Comparison of ENCODE assay signal across 8 cellular contexts in the genomic region with DNA sequence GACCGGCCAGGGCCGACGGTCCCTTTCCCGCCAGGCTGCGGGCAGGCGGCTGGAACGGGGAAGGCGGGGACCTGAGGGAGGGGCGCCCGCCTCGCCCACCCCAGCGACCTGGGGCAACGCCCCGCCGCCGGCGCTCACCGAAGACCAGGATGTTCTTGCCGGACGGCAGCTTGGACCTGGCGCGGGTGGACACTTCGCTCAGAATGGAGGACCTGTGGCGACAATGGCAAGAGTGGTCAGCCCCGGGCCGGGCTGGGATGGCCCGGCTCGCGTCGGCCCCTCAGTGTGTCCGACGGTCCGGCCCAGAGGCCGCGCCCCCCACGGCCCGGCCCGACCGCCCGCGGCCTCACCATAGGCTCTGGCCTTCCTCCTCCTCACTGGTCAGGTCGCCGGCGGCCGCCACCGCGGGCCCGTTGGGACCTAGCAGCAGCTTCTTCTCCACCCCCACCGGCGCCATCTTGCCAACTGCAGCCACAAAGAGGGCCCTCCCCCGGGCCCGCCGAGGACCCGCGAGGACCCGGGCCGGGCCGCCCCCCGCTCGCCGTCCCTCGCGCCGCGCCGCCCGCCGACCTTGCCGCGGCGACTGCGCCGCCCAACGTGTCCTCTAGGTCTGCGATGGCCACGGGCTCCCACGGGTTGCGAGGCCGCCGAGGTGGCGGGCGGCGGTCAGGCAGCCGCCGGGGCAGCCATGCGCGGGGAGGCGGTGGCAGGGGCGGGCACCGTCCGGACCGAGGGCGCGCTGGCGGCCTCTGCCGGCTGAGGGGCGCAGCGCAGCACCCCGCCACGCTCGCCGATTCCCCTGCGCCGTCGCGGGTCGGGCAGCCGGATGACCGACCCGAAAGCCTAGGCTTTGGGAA. TPM values are rescaled to one million over a fixed set of nuclear protein-coding genes. Genes with fewer than 3 reads are reported as not detected.
DNase-seq lines count a peak whose midpoint lies in the region; ATAC-seq and TF ChIP-seq lines count a peak whose summit lies in the region.

Gene DYNC1LI2 (minus strand): TSS at position 475 of the 857 bp plus-strand sequence. CDS start 18 bp downstream, at position 457.

- ATAC-seq in CD8-positive, alpha-beta T cell = peak; percentile 96
- ATAC-seq in GM19351 (IDR thresholded peaks at IDR 0.05; ENCODE audit: unreplicated experiment) = peak; percentile 81
- peak; percentile 81 for ATAC-seq in HG03520 (IDR thresholded peaks at IDR 0.05; ENCODE audit: unreplicated experiment)

- no peaks in the 10 kb centered on the region for H3F3A ChIP-seq in OCI-LY1 (ENCODE audit: insufficient read depth, low read length)

- peak within 1 kb of the TSS; percentile 87 for H3K4me3 Mint-ChIP-seq in CD8-positive, alpha-beta T cell

- no peaks in the 10 kb centered on the region for H3K9me3 Mint-ChIP-seq in CD8-positive, alpha-beta T cell

- peak within 1 kb of the TSS; percentile 99 for H3K4me2 ChIP-seq in OCI-LY1 (ENCODE audit: low read length)

- peak; percentile 63 to 90 (median 78) for DNase-seq in CD8-positive, alpha-beta T cell
- DNase-seq in activated T-cell treated with anti-CD3 and anti-CD28 coated beads for 1 hour (ENCODE audit: low read depth) (peak; percentile 71), epidermal melanocyte (ENCODE audit: insufficient read length, low spot score) (peak; percentile 91), middle frontal gyrus (ENCODE audit: extremely low spot score, low spot score) (peak; percentile 71)
- DNase-seq in stimulated activated CD8-positive, alpha-beta memory T cell treated with anti-CD3 and anti-CD28 coated beads, Interleukin-2, amount 100 ng/mL, for 48 hours (ENCODE audit: low read depth in 2 of 2) = peak; percentile 70 to 74

- H3K27ac ChIP-seq in CD8-positive, alpha-beta T cell (ENCODE audit: low read depth, low read length) = peak within 1 kb of the TSS; percentile 79
- H3K27ac ChIP-seq in OCI-LY1 (ENCODE audit: low read depth, low read length, poor library complexity, severe bottlenecking) = no peak within 1 kb of the TSS

- CTCF ChIA-PET in CD8-positive, alpha-beta T cell (lab: Charles Lee) = interaction anchor here (0.7 to 4.7 kb wide), 17 partner anchors 10 to 346 kb away, joined by 3 to 30 read pairs (median 4); partner anchors contain the start of genes CMTM2 and NAE1

- H2AFZ ChIP-seq in OCI-LY1 (ENCODE audit: low read length) = peak within 1 kb of the TSS; percentile 92

- no peaks in the 10 kb centered on the region for H4K20me1 ChIP-seq in OCI-LY1 (ENCODE audit: insufficient read depth, low read length)

- H3K4me1 Mint-ChIP-seq in CD8-positive, alpha-beta T cell (ENCODE audit: low read depth) = peaks cover 43% of the 10 kb centered on the region

- no peaks in the 10 kb centered on the region for H3K27me3 ChIP-seq in CD8-positive, alpha-beta T cell (ENCODE audit: insufficient read depth, low read length)
- H3K27me3 ChIP-seq in OCI-LY1 (ENCODE audit: insufficient read depth, low read length) = peaks cover 4% of the 10 kb centered on the region

- H3K9me3 ChIP-seq in CD8-positive, alpha-beta T cell (ENCODE audit: low read length) = no peaks in the 10 kb centered on the region
- H3K9me3 ChIP-seq in OCI-LY1 (ENCODE audit: low read length) = no peaks in the 10 kb centered on the region

- H3K9ac ChIP-seq in OCI-LY1 (ENCODE audit: low read length) = peak within 1 kb of the TSS; percentile 99

- peaks cover 32% of the 10 kb centered on the region for H3K36me3 Mint-ChIP-seq in CD8-positive, alpha-beta T cell

- POLR2A ChIA-PET in CD8-positive, alpha-beta T cell (lab: Charles Lee) = interaction anchor here (0.7 to 1.7 kb wide), 5 partner anchors 11 to 79 kb away, joined by 3 to 9 read pairs (median 3); partner anchors contain the start of gene NAE1

- TF ChIP-seq CTCF in CD8-positive, alpha-beta T cell (IDR thresholded peaks at IDR 0.05) = peak; percentile 76
- TF ChIP-seq CTCF in OCI-LY1 (IDR thresholded peaks at IDR 0.05; ENCODE audit: low read length) = peak; percentile 64

- peaks cover 18% of the 10 kb centered on the region for H3K79me2 ChIP-seq in OCI-LY1 (ENCODE audit: insufficient read depth, low read length)

- H3K36me3 ChIP-seq in CD8-positive, alpha-beta T cell (ENCODE audit: insufficient read depth, low read length) = peaks cover 9% of the 10 kb centered on the region
- peaks cover 32% of the 10 kb centered on the region for H3K36me3 ChIP-seq in OCI-LY1 (ENCODE audit: insufficient read depth, low read length)

- intact Hi-C loops in CD8-positive, alpha-beta T cell (cut with DNase I, micrococcal nuclease) = loop anchor here (1.0 to 10.0 kb wide), 9 partner anchors 23 to 199 kb away; partner anchors contain the start of genes CMTM4 (in 2 of the 2), NAE1 (in 2 of the 2), CKLF (in 1 of the 2) and TK2 (in 1 of the 2)

- H3K27me3 Mint-ChIP-seq in CD8-positive, alpha-beta T cell (ENCODE audit: low read depth) = peaks cover 11% of the 10 kb centered on the region

- H3K9me2 ChIP-seq in OCI-LY1 (ENCODE audit: low read depth, low read length) = no peaks in the 10 kb centered on the region

- peak within 1 kb of the TSS; percentile 90 for H3K4me3 ChIP-seq in CD8-positive, alpha-beta T cell (ENCODE audit: low read depth, low read length)
- peak within 1 kb of the TSS; percentile 100 for H3K4me3 ChIP-seq in OCI-LY1 (ENCODE audit: low read depth, low read length, poor library complexity, severe bottlenecking)

- peak within 1 kb of the TSS; percentile 94 for H3K27ac Mint-ChIP-seq in CD8-positive, alpha-beta T cell

- peaks cover 32% of the 10 kb centered on the region for H3K4me1 ChIP-seq in CD8-positive, alpha-beta T cell (ENCODE audit: insufficient read depth, low read length)
- peaks cover 24% of the 10 kb centered on the region for H3K4me1 ChIP-seq in OCI-LY1 (ENCODE audit: insufficient read depth, low read length, severe bottlenecking)

RNA-seq across cellular contexts. Expression of gene DYNC1LI2, which starts in this region (rescaled TPM):
- 100 to 1,000 TPM; 102 to 114 TPM for total RNA-seq in CD8-positive, alpha-beta T cell
